ENCODE assay signal across 30 cellular contexts in the genomic region with DNA sequence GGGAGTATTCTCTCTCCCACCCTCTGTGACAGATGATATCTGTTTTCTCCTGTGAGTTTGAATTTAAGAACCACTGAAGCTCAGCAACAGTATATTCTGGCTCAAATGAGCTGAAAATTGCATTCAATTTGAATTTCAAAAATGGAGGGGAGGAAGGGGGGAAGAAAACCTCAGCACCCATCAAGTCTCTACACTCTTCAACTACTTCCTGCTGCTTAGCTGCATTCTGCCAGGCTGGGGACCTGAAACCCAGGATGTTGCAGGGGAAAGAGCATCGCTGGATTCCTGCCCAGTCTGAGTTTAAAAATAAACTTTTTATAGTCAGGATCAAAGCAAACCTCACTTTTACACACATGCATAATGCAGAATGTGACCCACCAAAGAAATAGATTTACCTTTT.
"Had no signal": no experiment of that assay in that cellular context is flagged by ENCODE, and none has a peak within 500 bp of the region (broad histone marks: within the 10 kb centered on the region; RNA-seq: fewer than 3 reads in every experiment).

No MANE protein-coding gene starts in this region.

- H3K4me1 ChIP-seq: body of pancreas, heart right ventricle, testis had no signal

- H3K27ac Mint-ChIP-seq: activated CD4-positive, alpha-beta memory T cell treated with anti-CD3 and anti-CD28 coated beads, Interleukin-2, amount 10 ng/mL, durations not matched to agents 7 days and 5 days; activated CD4-positive, alpha-beta T cell treated with anti-CD3 and anti-CD28 coated beads, Interleukin-2, amount 10 ng/mL, durations not matched to agents 7 days and 5 days; activated naive CD8-positive, alpha-beta T cell; activated T-helper 2 cell treated with anti-CD3 and anti-CD28 coated beads, Interferon-gamma antibody, Interleukin-2, Interleukin-4, amounts not matched to agents 10 μg/mL and 5 μg/mL and 100 μg/mL, durations not matched to agents 14 hours and 24 hours and 36 hours; effector memory CD8-positive, alpha-beta T cell; mesothelial cell of epicardium; naive B cell; progenitor cell of endocrine pancreas; T-helper 17 cell had no signal

- H3K27me3 ChIP-seq: body of pancreas, cardiac muscle cell, heart right ventricle, ovary, testis had no signal

- DNase-seq: activated CD4-positive, alpha-beta memory T cell treated with anti-CD3 and anti-CD28 coated beads, Interleukin-2, amount 10 ng/mL, durations not matched to agents 7 days and 5 days; activated CD4-positive, alpha-beta T cell treated with anti-CD3 and anti-CD28 coated beads, Interleukin-2, amount 10 ng/mL, durations not matched to agents 7 days and 5 days; activated CD4-positive, CD25-positive, alpha-beta regulatory T cell treated with anti-CD3 and anti-CD28 coated beads, Interleukin-2, amount 50 U/mL, for 72 hours; activated naive CD4-positive, alpha-beta T cell; activated T-cell treated with anti-CD3 and anti-CD28 coated beads, Interleukin-2, amount 50 U/mL, for 4 hours; anterior cingulate cortex; body of pancreas; cerebellar nuclear complex; effector memory CD8-positive, alpha-beta T cell; heart right ventricle; left cardiac atrium; naive B cell; ovary; retina; stimulated activated CD4-positive, alpha-beta T cell treated with anti-CD3 and anti-CD28 coated beads, Interleukin-12 subunit alpha, Interleukin-12 subunit beta, amount 100 ng/mL, for 4 hours; stimulated activated CD4-positive, alpha-beta T cell treated with anti-CD3 and anti-CD28 coated beads, Interleukin-4, amount 100 ng/mL, for 1 hour; stimulated activated naive CD8-positive, alpha-beta T cell treated with anti-CD3 and anti-CD28 coated beads, Interleukin-15, Interleukin-2, amounts not matched to agents 100 U/mL and 50 U/mL, for 24 hours; T-helper 17 cell; T1000; testis; trophoblast cell; WERI-Rb-1 had no signal

- H3K4me3 ChIP-seq: body of pancreas, cardiac muscle cell, coronary artery, heart right ventricle, ovary, skin epidermis, testis had no signal

- H3K36me3 ChIP-seq: cardiac muscle cell, heart right ventricle, ovary, WERI-Rb-1 had no signal

- H3K9me3 ChIP-seq: body of pancreas, heart right ventricle, ovary, testis had no signal

- H3K27ac ChIP-seq: body of pancreas, cardiac muscle cell, coronary artery, heart right ventricle, ovary, skin epidermis, testis, WERI-Rb-1 had no signal

- H3K9me3 Mint-ChIP-seq: activated CD4-positive, alpha-beta memory T cell treated with anti-CD3 and anti-CD28 coated beads, Interleukin-2, amount 10 ng/mL, durations not matched to agents 7 days and 5 days; mesothelial cell of epicardium had no signal

- H3K36me3 Mint-ChIP-seq: activated naive CD8-positive, alpha-beta T cell; naive B cell had no signal

- ATAC-seq: activated T-cell treated with anti-CD3 and anti-CD28 coated beads, Interleukin-2, amount 50 U/mL, for 4 hours; body of pancreas; effector memory CD8-positive, alpha-beta T cell; heart right ventricle; left cardiac atrium; sciatic nerve; stimulated activated naive CD8-positive, alpha-beta T cell treated with anti-CD3 and anti-CD28 coated beads, Interleukin-15, Interleukin-2, amounts not matched to agents 100 U/mL and 50 U/mL, for 24 hours; T-helper 17 cell had no signal
